Comparison of ENCODE assay signal across 12 cellular contexts in the genomic region with DNA sequence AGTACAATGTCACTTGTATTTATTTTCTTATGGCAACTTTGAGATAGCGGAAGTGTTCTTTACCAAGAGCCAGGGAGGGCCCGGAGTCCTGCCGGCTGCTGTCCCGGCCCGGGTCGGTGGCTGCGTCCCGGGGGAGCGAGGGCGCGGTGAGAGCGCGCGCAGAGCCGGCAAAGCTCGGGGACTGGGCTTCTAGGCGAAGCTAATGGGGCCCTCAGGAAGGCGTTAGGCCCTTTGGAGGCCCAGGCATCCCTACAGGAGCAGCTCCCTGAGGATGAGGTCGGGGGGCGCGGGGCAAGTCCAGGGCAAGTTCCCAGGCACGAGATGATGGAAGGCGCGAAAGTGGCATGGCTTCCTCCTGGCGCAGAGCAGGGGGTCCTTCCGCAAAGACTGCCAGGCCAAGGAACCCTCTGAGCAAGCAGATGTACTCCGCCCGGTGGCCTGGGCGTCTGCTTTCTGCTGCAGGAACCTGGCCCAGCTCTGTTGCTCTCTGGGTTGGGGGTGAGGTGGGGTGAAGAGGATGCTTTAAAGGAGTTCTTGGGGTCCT. TPM values are rescaled to one million over a fixed set of nuclear protein-coding genes. Genes with fewer than 3 reads are reported as not detected.
DNase-seq lines count a peak whose midpoint lies in the region; ATAC-seq and TF ChIP-seq lines count a peak whose summit lies in the region.
"Had no signal": no experiment of that assay in that cellular context is flagged by ENCODE, and none has a peak within 500 bp of the region (broad histone marks: within the 10 kb centered on the region; RNA-seq: fewer than 3 reads in every experiment).

No MANE protein-coding gene starts in this region.

- no peak overlapping the region for H3K4me3 Mint-ChIP-seq in activated naive CD4-positive, alpha-beta T cell treated with anti-CD3 and anti-CD28 coated beads, Interleukin-2, amount 10 ng/mL, durations not matched to agents 7 days and 5 days
- no peak overlapping the region for H3K4me3 Mint-ChIP-seq in activated naive CD4-positive, alpha-beta T cell treated with anti-CD3 and anti-CD28 coated beads for 36 hours

- H3K23ac ChIP-seq in neuronal stem cell (ENCODE audit: low read depth, low read length, poor library complexity), result peak overlapping the region; percentile 37

- H3K79me2 ChIP-seq in fibroblast of lung (ENCODE audit: control insufficient read depth, insufficient read depth, low read length), result peaks cover 99% of the 10 kb centered on the region

- H3K27me3 ChIP-seq in fibroblast of lung (ENCODE audit: control insufficient read depth, insufficient read depth, low read length) (no peaks in the 10 kb centered on the region), neuronal stem cell (ENCODE audit: control insufficient read depth in 3 of 3, insufficient read depth in 3 of 3, low read depth in 1 of 3, low read length in 3 of 3) (no peaks in the 10 kb centered on the region)

- CTCF ChIA-PET in activated naive CD4-positive, alpha-beta T cell treated with anti-CD3 and anti-CD28 coated beads, Interleukin-2, amount 10 ng/mL, durations not matched to agents 7 days and 5 days (lab: Charles Lee), result interaction anchor here (0.9 to 1.1 kb wide), 3 partner anchors 9 to 16 kb away, joined by 3 to 5 read pairs (median 3); no protein-coding TSS in a partner anchor
- CTCF ChIA-PET in activated naive CD4-positive, alpha-beta T cell treated with anti-CD3 and anti-CD28 coated beads for 36 hours (lab: Charles Lee), result no interaction called here

- H3K36me3 ChIP-seq in fibroblast of lung (ENCODE audit: control insufficient read depth, insufficient read depth, low read length) (peaks cover 13% of the 10 kb centered on the region), neuronal stem cell (replicated peaks in 1 of 2; ENCODE audit: control insufficient read depth in 2 of 2, insufficient read depth in 2 of 2, low read length in 2 of 2) (peaks cover 4 to 58% of the 10 kb centered on the region in 2 donors)

- H3K18ac ChIP-seq in neuronal stem cell (ENCODE audit: low read length), result peak overlapping the region; percentile 95

- H4K8ac ChIP-seq in neuronal stem cell (ENCODE audit: low read depth, low read length), result no peak overlapping the region

- intact Hi-C loops in activated naive CD4-positive, alpha-beta T cell treated with anti-CD3 and anti-CD28 coated beads for 36 hours (cut with micrococcal nuclease), result no loop called here

- H3K27me3 Mint-ChIP-seq in activated naive CD4-positive, alpha-beta T cell treated with anti-CD3 and anti-CD28 coated beads, Interleukin-2, amount 10 ng/mL, durations not matched to agents 7 days and 5 days, result no peaks in the 10 kb centered on the region
- H3K27me3 Mint-ChIP-seq in activated naive CD4-positive, alpha-beta T cell treated with anti-CD3 and anti-CD28 coated beads for 36 hours (ENCODE audit: low read depth), result peaks cover 89% of the 10 kb centered on the region

- H3K27ac ChIP-seq in fibroblast of lung (ENCODE audit: insufficient read depth, low read length) (peak overlapping the region; percentile 85), neuronal stem cell (replicated peaks; ENCODE audit: low read length) (no peak overlapping the region)

- peak overlapping the region; percentile 24 for H2BK120ac ChIP-seq in neuronal stem cell (ENCODE audit: low read depth, low read length)

- peak overlapping the region; percentile 2 for H3K27ac Mint-ChIP-seq in activated naive CD4-positive, alpha-beta T cell treated with anti-CD3 and anti-CD28 coated beads, Interleukin-2, amount 10 ng/mL, durations not matched to agents 7 days and 5 days
- H3K27ac Mint-ChIP-seq in activated naive CD4-positive, alpha-beta T cell treated with anti-CD3 and anti-CD28 coated beads for 36 hours, result no peak overlapping the region
- H3K27ac Mint-ChIP-seq: naive thymus-derived CD8-positive, alpha-beta T cell had no signal

- no peak for ATAC-seq in GM19351 (IDR thresholded peaks at IDR 0.05; ENCODE audit: unreplicated experiment)
- ATAC-seq: naive thymus-derived CD8-positive, alpha-beta T cell; SK-N-SH treated with all-trans-retinoic acid at 6 μM for 48 hours had no signal

- H3K9me3 ChIP-seq in fibroblast of lung (ENCODE audit: control insufficient read depth, insufficient read depth, low read depth, low read length) (no peaks in the 10 kb centered on the region), neuronal stem cell (replicated peaks in 1 of 2; ENCODE audit: control insufficient read depth in 2 of 2, insufficient read depth in 1 of 2, low read depth in 1 of 2, low read length in 2 of 2) (no peaks in the 10 kb centered on the region)

- H3K4ac ChIP-seq in neuronal stem cell (ENCODE audit: low read length), result peak overlapping the region; percentile 12

- no peak for TF ChIP-seq CTCF in fibroblast of lung (conservative IDR thresholded peaks at IDR 0.05 in 1 of 2, IDR thresholded peaks at IDR 0.05 in 1 of 2; ENCODE audit: low read depth in 1 of 2, low read length in 2 of 2)

- no peaks in the 10 kb centered on the region for H4K20me1 ChIP-seq in fibroblast of lung (ENCODE audit: control insufficient read depth, extremely low read depth, insufficient read depth, low read length)

- H2AK5ac ChIP-seq in neuronal stem cell (ENCODE audit: low read depth, low read length), result peak overlapping the region; percentile 47

- peaks cover 5% of the 10 kb centered on the region for H3K4me1 Mint-ChIP-seq in activated naive CD4-positive, alpha-beta T cell treated with anti-CD3 and anti-CD28 coated beads, Interleukin-2, amount 10 ng/mL, durations not matched to agents 7 days and 5 days
- peaks cover 23% of the 10 kb centered on the region for H3K4me1 Mint-ChIP-seq in activated naive CD4-positive, alpha-beta T cell treated with anti-CD3 and anti-CD28 coated beads for 36 hours (ENCODE audit: low read depth)

- peak overlapping the region; percentile 94 for H3K4me2 ChIP-seq in fibroblast of lung (ENCODE audit: extremely low read depth, insufficient read depth, low read length)
- H3K4me2 ChIP-seq in neuronal stem cell (ENCODE audit: insufficient read depth, low read length, poor library complexity, severe bottlenecking), result peak overlapping the region; percentile 31

- no peak for DNase-seq in activated naive CD4-positive, alpha-beta T cell treated with anti-CD3 and anti-CD28 coated beads, Interleukin-2, amount 10 ng/mL, durations not matched to agents 7 days and 5 days
- DNase-seq in activated naive CD4-positive, alpha-beta T cell treated with anti-CD3 and anti-CD28 coated beads for 36 hours, result no peak
- DNase-seq in fibroblast of lung (ENCODE audit: low read depth in 2 of 2) (peak in 1 of 2 donors; percentile 29), neuronal stem cell (ENCODE audit: low spot score) (no peak), ureter (ENCODE audit: low spot score) (peak; percentile 43), GM19240 (ENCODE audit: insufficient read length, low spot score) (no peak), globus pallidus (ENCODE audit: low spot score) (no peak)
- DNase-seq: GDM1; naive thymus-derived CD8-positive, alpha-beta T cell; NCI-H345 had no signal

- H3K4me3 ChIP-seq in fibroblast of lung (replicated peaks in 1 of 4; ENCODE audit: control extremely low read depth in 1 of 4, insufficient read depth in 1 of 4, low read depth in 3 of 4, low read length in 4 of 4) (peak overlapping the region; percentile 55 to 100 (median 67)), neuronal stem cell (ENCODE audit: low read length in 2 of 2) (no peak overlapping the region)

- H3K36me3 Mint-ChIP-seq in activated naive CD4-positive, alpha-beta T cell treated with anti-CD3 and anti-CD28 coated beads, Interleukin-2, amount 10 ng/mL, durations not matched to agents 7 days and 5 days, result peaks cover 5% of the 10 kb centered on the region
- H3K36me3 Mint-ChIP-seq in activated naive CD4-positive, alpha-beta T cell treated with anti-CD3 and anti-CD28 coated beads for 36 hours (ENCODE audit: low read depth), result peaks cover 3% of the 10 kb centered on the region

- peak overlapping the region; percentile 60 for H2BK15ac ChIP-seq in neuronal stem cell (ENCODE audit: low read length)

- H2AFZ ChIP-seq in fibroblast of lung (ENCODE audit: low read length) (no peak overlapping the region), neuronal stem cell (ENCODE audit: low read length) (no peak overlapping the region)

- peaks cover 11% of the 10 kb centered on the region for H3K79me1 ChIP-seq in neuronal stem cell (ENCODE audit: low read depth, low read length)

- H3K4me1 ChIP-seq in fibroblast of lung (ENCODE audit: control insufficient read depth, extremely low read depth, insufficient read depth, low read length) (peaks cover 5% of the 10 kb centered on the region), neuronal stem cell (ENCODE audit: control insufficient read depth in 2 of 2, insufficient read depth in 1 of 2, low read depth in 1 of 2, low read length in 2 of 2) (peaks cover 44 to 45% of the 10 kb centered on the region in 2 donors)

- H3K9ac ChIP-seq in fibroblast of lung (ENCODE audit: insufficient read depth, low read length), result peak overlapping the region; percentile 70
- peak overlapping the region; percentile 63 for H3K9ac ChIP-seq in neuronal stem cell (ENCODE audit: low read depth, low read length, poor library complexity)

- H3K9me3 Mint-ChIP-seq in activated naive CD4-positive, alpha-beta T cell treated with anti-CD3 and anti-CD28 coated beads, Interleukin-2, amount 10 ng/mL, durations not matched to agents 7 days and 5 days, result peaks cover 3% of the 10 kb centered on the region
- no peaks in the 10 kb centered on the region for H3K9me3 Mint-ChIP-seq in activated naive CD4-positive, alpha-beta T cell treated with anti-CD3 and anti-CD28 coated beads for 36 hours

- H2BK5ac ChIP-seq in neuronal stem cell (ENCODE audit: low read length), result no peak overlapping the region

- no CpG with 5 or more reads among the region's 29 CpGs for WGBS in neuronal stem cell (ENCODE audit: extremely low coverage in 2 of 2, insufficient read length in 2 of 2, insufficient replicate concordance in 1 of 2), 2 donors

- H2BK12ac ChIP-seq in neuronal stem cell (ENCODE audit: low read length), result no peak overlapping the region

- H3K14ac ChIP-seq in neuronal stem cell (ENCODE audit: low read length), result no peak overlapping the region

- H4K91ac ChIP-seq in neuronal stem cell (ENCODE audit: low read depth, low read length, poor library complexity), result peak overlapping the region; percentile 22

RNA-seq across cellular contexts. Expression of a gene that starts 13.1 kb away (rescaled TPM):
- not detected for total RNA-seq in activated naive CD4-positive, alpha-beta T cell treated with anti-CD3 and anti-CD28 coated beads for 36 hours
- 9.2 and 15.7 TPM in 2 replicates for total RNA-seq in fibroblast of lung
- 66.5 and 130 TPM in 2 replicates for polyA plus RNA-seq in fibroblast of lung
- polyA plus RNA-seq in fibroblast of lung (2012), result 124 and 286 TPM in 2 replicates
- polyA minus RNA-seq in fibroblast of lung (ENCODE audit: low replicate concordance), result 78.0 and 158 TPM in 2 replicates
- polyA plus RNA-seq in neuronal stem cell (2013, experiment 1 of 2), result 43.2 TPM
- 45.4 TPM for polyA plus RNA-seq in neuronal stem cell (2013, experiment 2 of 2)
- total RNA-seq in ureter, result 90.8 TPM
- total RNA-seq: naive thymus-derived CD8-positive, alpha-beta T cell had no signal
- polyA plus RNA-seq: naive thymus-derived CD8-positive, alpha-beta T cell had no signal

Comparison
In these comparisons a context has a peak if more than half of its experiments do, and no peak if none do; other contexts are left out.
1. H3K4me3 ChIP-seq: peak in fibroblast of lung (4 of 4); none in neuronal stem cell (0 of 2).
2. RNA of a gene that starts 13.1 kb away (total RNA-seq): 90.8 TPM in ureter (single experiment) and 9.2 to 15.7 TPM in fibroblast of lung; not detected in activated naive CD4-positive, alpha-beta T cell treated with anti-CD3 and anti-CD28 coated beads for 36 hours; every median in the first group is over 10 times any median in the second.